Comparison of ENCODE assay signal across 11 cellular contexts in the genomic region with DNA sequence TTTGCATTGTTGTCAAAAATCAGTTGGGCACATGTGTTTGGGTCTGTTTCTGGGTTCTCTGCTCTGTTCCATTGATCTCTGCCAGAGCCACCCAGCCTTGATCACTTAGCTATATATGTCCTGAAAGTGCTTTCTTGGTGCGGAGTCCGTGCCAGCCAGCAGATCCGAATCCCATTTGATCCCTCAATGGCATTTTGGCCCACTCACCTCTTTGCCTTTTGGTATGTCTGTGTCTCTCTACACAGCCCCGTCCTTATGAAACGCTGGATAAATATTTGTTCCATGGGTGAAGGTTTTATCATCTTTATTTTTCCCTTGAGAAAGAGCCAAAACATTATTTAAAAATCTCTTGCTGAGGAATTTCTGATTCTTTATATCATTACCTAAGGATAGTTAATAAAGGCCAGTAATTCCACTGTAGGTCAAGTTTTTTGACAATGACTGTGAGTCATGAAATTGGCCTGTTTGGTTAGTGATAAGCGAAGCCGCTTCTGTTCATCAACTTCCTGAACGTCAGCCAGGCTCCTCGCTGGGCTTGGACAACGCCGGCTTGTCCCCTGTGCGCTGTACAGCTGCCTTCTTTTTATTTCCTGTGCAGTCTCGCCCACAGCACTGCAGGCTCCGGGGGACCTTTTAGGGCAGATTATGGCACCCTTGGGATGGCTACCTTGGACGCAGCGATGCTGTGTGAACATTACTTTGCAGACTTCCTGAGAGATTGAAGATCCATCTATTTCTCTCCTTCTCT. TPM values are rescaled to one million over a fixed set of nuclear protein-coding genes. Genes with fewer than 3 reads are reported as not detected.
DNase-seq lines count a peak whose midpoint lies in the region; ATAC-seq and TF ChIP-seq lines count a peak whose summit lies in the region.
"Had no signal": no experiment of that assay in that cellular context is flagged by ENCODE, and none has a peak within 500 bp of the region (broad histone marks: within the 10 kb centered on the region; RNA-seq: fewer than 3 reads in every experiment).

No MANE protein-coding gene starts in this region.

- H3K9me3 Mint-ChIP-seq in activated CD4-positive, alpha-beta T cell treated with anti-CD3 and anti-CD28 coated beads, Interleukin-2, amount 10 ng/mL, durations not matched to agents 24 days and 14 days, result no peaks in the 10 kb centered on the region
- peaks cover 9% of the 10 kb centered on the region for H3K9me3 Mint-ChIP-seq in endodermal cell
- H3K9me3 Mint-ChIP-seq: activated T-cell treated with anti-CD3 and anti-CD28 coated beads, Interleukin-2, amount 50 U/mL, for 72 hours had no signal

- no peak overlapping the region for H3K4me3 Mint-ChIP-seq in activated CD4-positive, alpha-beta T cell treated with anti-CD3 and anti-CD28 coated beads, Interleukin-2, amount 10 ng/mL, durations not matched to agents 24 days and 14 days
- no peak overlapping the region for H3K4me3 Mint-ChIP-seq in endodermal cell
- H3K4me3 Mint-ChIP-seq: activated T-cell treated with anti-CD3 and anti-CD28 coated beads, Interleukin-2, amount 50 U/mL, for 72 hours had no signal

- no peaks in the 10 kb centered on the region for H3K27me3 ChIP-seq in endodermal cell (ENCODE audit: control insufficient read depth, insufficient read depth, low read length, poor library complexity, severe bottlenecking)

- H3K4me1 ChIP-seq in endodermal cell (ENCODE audit: control insufficient read depth, insufficient read depth, low read length), result no peaks in the 10 kb centered on the region

- H3K4me3 ChIP-seq in choroid plexus epithelial cell (ENCODE audit: low read depth, low read length) (peak overlapping the region; percentile 1), endodermal cell (ENCODE audit: low read length) (no peak overlapping the region)

- H3K27ac Mint-ChIP-seq in activated CD4-positive, alpha-beta T cell treated with anti-CD3 and anti-CD28 coated beads, Interleukin-2, amount 10 ng/mL, durations not matched to agents 24 days and 14 days, result no peak overlapping the region
- H3K27ac Mint-ChIP-seq in endodermal cell, result no peak overlapping the region
- H3K27ac Mint-ChIP-seq: activated T-cell treated with anti-CD3 and anti-CD28 coated beads, Interleukin-2, amount 50 U/mL, for 72 hours had no signal

- H3K4me1 Mint-ChIP-seq in activated CD4-positive, alpha-beta T cell treated with anti-CD3 and anti-CD28 coated beads, Interleukin-2, amount 10 ng/mL, durations not matched to agents 24 days and 14 days, result no peaks in the 10 kb centered on the region
- H3K4me1 Mint-ChIP-seq in endodermal cell, result peaks cover 16% of the 10 kb centered on the region

- no peaks in the 10 kb centered on the region for H3K36me3 ChIP-seq in endodermal cell (ENCODE audit: control insufficient read depth, insufficient read depth, low read length)

- no peak overlapping the region for H3K9ac ChIP-seq in endodermal cell (ENCODE audit: extremely low read depth, low read length, poor library complexity, severe bottlenecking)

- H3K27ac ChIP-seq in endodermal cell (ENCODE audit: low read depth, low read length), result no peak overlapping the region

- H3K9me3 ChIP-seq in endodermal cell (ENCODE audit: control insufficient read depth, low read length), result peaks cover 10% of the 10 kb centered on the region

- intact Hi-C loops in activated CD4-positive, alpha-beta T cell treated with anti-CD3 and anti-CD28 coated beads, Interleukin-2, amount 10 ng/mL, durations not matched to agents 24 days and 14 days (cut with micrococcal nuclease), result no loop called here

- 94 to 97% methylated on average over 12 to 15 of the region's 16 CpGs for WGBS in endodermal cell (ENCODE audit: insufficient coverage in 1 of 2, insufficient read length in 1 of 2), 2 experiments

- H3K27me3 Mint-ChIP-seq in activated CD4-positive, alpha-beta T cell treated with anti-CD3 and anti-CD28 coated beads, Interleukin-2, amount 10 ng/mL, durations not matched to agents 24 days and 14 days, result peaks cover 7% of the 10 kb centered on the region
- no peaks in the 10 kb centered on the region for H3K27me3 Mint-ChIP-seq in endodermal cell (ENCODE audit: insufficient read depth)

- no peak for TF ChIP-seq CTCF in choroid plexus epithelial cell (conservative IDR thresholded peaks at IDR 0.05; ENCODE audit: low read depth, low read length)
- no peak for TF ChIP-seq CTCF in endodermal cell (conservative IDR thresholded peaks at IDR 0.05)

- no peaks in the 10 kb centered on the region for H3K36me3 Mint-ChIP-seq in activated CD4-positive, alpha-beta T cell treated with anti-CD3 and anti-CD28 coated beads, Interleukin-2, amount 10 ng/mL, durations not matched to agents 24 days and 14 days (ENCODE audit: low read depth)
- H3K36me3 Mint-ChIP-seq in endodermal cell (ENCODE audit: low read depth), result peaks cover 15% of the 10 kb centered on the region

- in situ Hi-C loops in ACHN (cut with HindIII; ENCODE audit: low pct_ligation_motif_present, low pct_unique_long_range_greater_than_20kb, low sequenced_read_pairs), result no loop called here

- no peak for ATAC-seq in GM19035 (IDR thresholded peaks at IDR 0.05; ENCODE audit: unreplicated experiment)
- no peak for ATAC-seq in GM18520 (IDR thresholded peaks at IDR 0.05; ENCODE audit: unreplicated experiment)
- ATAC-seq: activated T-cell treated with anti-CD3 and anti-CD28 coated beads, Interleukin-2, amount 50 U/mL, for 72 hours had no signal

- peak; percentile 80 for DNase-seq in ACHN
- DNase-seq in NCI-H146 (lab: John Stamatoyannopoulos, UW), result peak; percentile 95
- DNase-seq in choroid plexus epithelial cell (ENCODE audit: low read depth), result peak; percentile 93
- peak; percentile 86 for DNase-seq in mucosa of gallbladder (ENCODE audit: low spot score)
- no peak for DNase-seq in activated CD4-positive, alpha-beta T cell treated with anti-CD3 and anti-CD28 coated beads, Interleukin-2, amount 10 ng/mL, durations not matched to agents 24 days and 14 days
- DNase-seq in endodermal cell, result no peak
- DNase-seq: activated T-cell treated with anti-CD3 and anti-CD28 coated beads, Interleukin-2, amount 50 U/mL, for 72 hours; NCI-H2107; stimulated activated CD4-positive, alpha-beta T cell treated with anti-CD3 and anti-CD28 coated beads, Interleukin-2, amount 100 ng/mL, for 48 hours had no signal

RNA-seq across cellular contexts. Expression of gene MTCL1, which starts 24.9 kb away (rescaled TPM):
- total RNA-seq in mucosa of gallbladder (182 TPM), endodermal cell (10 to 100 TPM; 15.0 to 26.0 TPM)
- total RNA-seq in activated CD4-positive, alpha-beta T cell treated with anti-CD3 and anti-CD28 coated beads, Interleukin-2, amount 10 ng/mL, durations not matched to agents 24 days and 14 days, result 0.09 and 0.40 TPM in 2 replicates
- 31.7 TPM for polyA plus RNA-seq in endodermal cell (2013, experiment 1 of 2)
- 26.8 TPM for polyA plus RNA-seq in endodermal cell (2013, experiment 2 of 2)

Comparison
In these comparisons a context has a peak if more than half of its experiments do, and no peak if none do; other contexts are left out.
1. DNase-seq: peak in ACHN (single experiment), NCI-H146 (single experiment), choroid plexus epithelial cell (single experiment) and mucosa of gallbladder (single experiment); none in activated CD4-positive, alpha-beta T cell treated with anti-CD3 and anti-CD28 coated beads, Interleukin-2, amount 10 ng/mL, durations not matched to agents 24 days and 14 days (single experiment) and endodermal cell (single experiment).
2. RNA of gene MTCL1, which starts 24.9 kb away (total RNA-seq): 182 TPM in mucosa of gallbladder (single experiment) and 15.0 to 26.0 TPM in endodermal cell; 0.09 to 0.40 TPM in activated CD4-positive, alpha-beta T cell treated with anti-CD3 and anti-CD28 coated beads, Interleukin-2, amount 10 ng/mL, durations not matched to agents 24 days and 14 days; every median in the first group is over 10 times any median in the second.